Comparison of ENCODE assay signal across 1 cellular context in the genomic region with DNA sequence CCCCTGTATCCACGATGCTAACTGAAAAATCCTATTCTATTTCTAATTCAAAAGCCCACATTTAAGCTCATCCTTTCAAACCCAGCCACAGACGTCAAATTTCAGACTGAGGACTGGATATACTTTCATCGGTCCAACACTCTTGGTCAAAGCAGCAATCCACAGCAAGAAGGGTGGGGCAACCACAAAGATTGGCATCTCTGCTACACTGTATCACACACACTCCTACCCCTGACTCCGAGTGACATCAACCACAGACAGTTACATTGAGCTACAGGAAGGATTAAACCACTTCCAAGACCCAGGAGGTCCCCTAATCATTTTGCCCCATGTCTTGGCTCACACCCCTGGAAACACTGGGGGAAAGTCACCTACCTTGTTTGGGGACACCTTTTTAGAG.
TF ChIP-seq lines count a peak whose summit lies in the region.

No MANE protein-coding gene starts in this region.

TF ChIP-seq in GM23338, 12 proteins besides CTCF, POLR2A, EP300 and RAD21 (continued from another document):
- TF ChIP-seq ZNF462 (CRISPR knock-in tag; IDR thresholded peaks at IDR 0.05) (no peak), EZH2phosphoT487 (IDR thresholded peaks at IDR 0.05; ENCODE audit: unreplicated experiment) (no peak), REST (IDR thresholded peaks at IDR 0.05; ENCODE audit: unreplicated experiment) (no peak), EZH2 (IDR thresholded peaks at IDR 0.05; ENCODE audit: low read depth, unreplicated experiment) (no peak), ZNF331 (CRISPR knock-in tag; IDR thresholded peaks at IDR 0.05; ENCODE audit: low read depth) (no peak), ZNF114 (CRISPR knock-in tag; IDR thresholded peaks at IDR 0.05) (no peak), JUNB (IDR thresholded peaks at IDR 0.05; ENCODE audit: unreplicated experiment) (no peak)
- TF ChIP-seq, protein P1, sequence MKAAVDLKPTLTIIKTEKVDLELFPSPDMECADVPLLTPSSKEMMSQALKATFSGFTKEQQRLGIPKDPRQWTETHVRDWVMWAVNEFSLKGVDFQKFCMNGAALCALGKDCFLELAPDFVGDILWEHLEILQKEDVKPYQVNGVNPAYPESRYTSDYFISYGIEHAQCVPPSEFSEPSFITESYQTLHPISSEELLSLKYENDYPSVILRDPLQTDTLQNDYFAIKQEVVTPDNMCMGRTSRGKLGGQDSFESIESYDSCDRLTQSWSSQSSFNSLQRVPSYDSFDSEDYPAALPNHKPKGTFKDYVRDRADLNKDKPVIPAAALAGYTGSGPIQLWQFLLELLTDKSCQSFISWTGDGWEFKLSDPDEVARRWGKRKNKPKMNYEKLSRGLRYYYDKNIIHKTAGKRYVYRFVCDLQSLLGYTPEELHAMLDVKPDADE (IDR thresholded peaks at IDR 0.05) = no peak
